ENCODE assay signal across 18 cellular contexts in genomic region chr5:108528655-108529054, GRCh38.
"Had no signal": no experiment of that assay in that cellular context is flagged by ENCODE, and none has a peak within 500 bp of the region (broad histone marks: within the 10 kb centered on the region; RNA-seq: fewer than 3 reads in every experiment).

No MANE protein-coding gene starts in this region.

- H3K4me3 ChIP-seq: breast epithelium, colonic mucosa, PC-9, SJCRH30 had no signal

- H3K4me1 ChIP-seq: breast epithelium, colonic mucosa, SJCRH30 had no signal

- H3K27me3 ChIP-seq: breast epithelium, colonic mucosa, SJCRH30 had no signal

- ATAC-seq: activated CD4-positive, CD25-positive, alpha-beta regulatory T cell treated with anti-CD3 and anti-CD28 coated beads, Interleukin-2, amount 50 U/mL, for 24 hours; activated CD8-positive, alpha-beta T cell treated with anti-CD3 and anti-CD28 coated beads, Interleukin-2, amount 10 ng/mL, durations not matched to agents 7 days and 5 days had no signal

- H3K27ac ChIP-seq: breast epithelium, colonic mucosa, PC-9, SJCRH30 had no signal

- H2AFZ ChIP-seq: PC-9 had no signal

- H3K36me3 ChIP-seq: breast epithelium, colonic mucosa, SJCRH30 had no signal

- H3K4me2 ChIP-seq: PC-9 had no signal

- H3K9me3 ChIP-seq: colonic mucosa, SJCRH30 had no signal

- DNase-seq: activated CD4-positive, alpha-beta T cell treated with anti-CD3 and anti-CD28 coated beads for 4 hours; activated CD8-positive, alpha-beta memory T cell treated with anti-CD3 and anti-CD28 coated beads, Interleukin-2, amount 50 U/mL, for 48 hours; activated CD8-positive, alpha-beta T cell treated with anti-CD3 and anti-CD28 coated beads, Interleukin-2, amount 10 ng/mL, durations not matched to agents 7 days and 5 days; activated naive CD4-positive, alpha-beta T cell; activated T-cell treated with anti-CD3 and anti-CD28 coated beads, Interleukin-2, amount 50 U/mL, for 1 hour; aorta; caudate nucleus; colonic mucosa; dermis blood vessel endothelial cell; MM.1S; NCI-H1930; NCI-H345; NCI-H510A; NCI-H748 treated with DMSO at 0.1 percent for 48 hours; PC-9; SJCRH30 had no signal
